8 cellular contexts compared by ENCODE assay signal in genomic region chr2:166384774-166385173, GRCh38. TPM values are rescaled to one million over a fixed set of nuclear protein-coding genes. Genes with fewer than 3 reads are reported as not detected.
DNase-seq lines count a peak whose midpoint lies in the region; ATAC-seq and TF ChIP-seq lines count a peak whose summit lies in the region.

No MANE protein-coding gene starts in this region.

- H3K4me1 ChIP-seq in SK-N-SH (ENCODE audit: control insufficient read depth in 1 of 2, insufficient read depth in 2 of 2, low read depth in 1 of 2, low read length in 1 of 2) (no peaks in the 10 kb centered on the region), transverse colon (no peaks in the 10 kb centered on the region)

- intact Hi-C loops in transverse colon (cut with DNase I; ENCODE audit: low total_unique reads) = no loop called here

- H3K79me2 ChIP-seq in SK-N-SH (ENCODE audit: insufficient read depth) = no peaks in the 10 kb centered on the region

- DNase-seq in SK-N-SH = peak; percentile 42
- peak; percentile 71 for DNase-seq in OCI-M1 (lab: John Stamatoyannopoulos, UW)
- DNase-seq in fibroblast of peridontal ligament (ENCODE audit: extremely low read depth) = peak; percentile 69
- no peak for DNase-seq in transverse colon
- DNase-seq in pons (ENCODE audit: low spot score) = no peak
- DNase-seq in stimulated activated CD4-positive, alpha-beta T cell treated with anti-CD3 and anti-CD28 coated beads, Interleukin-4, amount 100 ng/mL, for 24 hours = no peak

- H3K27me3 ChIP-seq in SK-N-SH (ENCODE audit: insufficient read depth) (no peaks in the 10 kb centered on the region), transverse colon (no peaks in the 10 kb centered on the region)

- POLR2A ChIA-PET in SK-N-SH (lab: Yijun Ruan, JAX) = no interaction called here

- no peak for TF ChIP-seq POLR2A in transverse colon (IDR thresholded peaks at IDR 0.05)

- H4K20me1 ChIP-seq in SK-N-SH (ENCODE audit: insufficient read depth) = no peaks in the 10 kb centered on the region

- H3K4me3 ChIP-seq in SK-N-SH (ENCODE audit: low read depth in 2 of 2, low read length in 1 of 2) (no peak overlapping the region), transverse colon (no peak overlapping the region)

- peak overlapping the region; percentile 83; the same call in 1 of the 2 replicates for H2AFZ ChIP-seq in SK-N-SH (ENCODE audit: low read depth)

- no peak overlapping the region for H3K9ac ChIP-seq in SK-N-SH

- WGBS in SK-N-SH (ENCODE audit: low lambda C conversion rate) = 62% methylated on average over 8 of the region's 8 CpGs
- 34 to 57% methylated on average over 4 to 8 of the region's 8 CpGs for WGBS in transverse colon (ENCODE audit: low coverage in 1 of 2), 2 donors

- in situ Hi-C loops in transverse colon (cut with MboI; ENCODE audit: low pct_ligation_motif_present in 1 of 4, low pct_unique_long_range_greater_than_20kb in 1 of 4, low sequenced_read_pairs in 3 of 4) = no loop called here

- CTCF ChIA-PET in SK-N-SH (lab: Yijun Ruan, JAX) = interaction anchor here (0.7 to 4.0 kb wide), 16 partner anchors 9 to 207 kb away, joined by 3 to 28 read pairs (median 4); partner anchors contain the start of gene SCN9A

- H3F3A ChIP-seq in SK-N-SH (replicated peaks; ENCODE audit: insufficient read depth) = no peaks in the 10 kb centered on the region

- TF ChIP-seq EP300 in SK-N-SH (IDR thresholded peaks at IDR 0.05; ENCODE audit: borderline replicate concordance in 1 of 2, low read depth in 1 of 2, low read length in 1 of 2) = no peak
- no peak for TF ChIP-seq EP300 in transverse colon (IDR thresholded peaks at IDR 0.05; ENCODE audit: low read depth)

- TF ChIP-seq RAD21 in SK-N-SH (IDR thresholded peaks at IDR 0.05; ENCODE audit: low read length) = peak; percentile 45; the same call in 1 of the 2 replicates

- H3K27ac ChIP-seq in SK-N-SH (ENCODE audit: low read depth in 2 of 2, low read length in 1 of 2) (no peak overlapping the region), transverse colon (no peak overlapping the region)

- H3K4me2 ChIP-seq in SK-N-SH = no peak overlapping the region

- H3K9me3 ChIP-seq in SK-N-SH (no peaks in the 10 kb centered on the region; the same call in 1 of the 2 replicates), transverse colon (no peaks in the 10 kb centered on the region)

- no peaks in the 10 kb centered on the region for H3K36me3 ChIP-seq in SK-N-SH (replicated peaks in 1 of 2; ENCODE audit: control insufficient read depth in 1 of 2, insufficient read depth in 2 of 2, low read length in 1 of 2)
- no peaks in the 10 kb centered on the region for H3K36me3 ChIP-seq in transverse colon

- ATAC-seq in SK-N-SH treated with all-trans-retinoic acid at 6 μM for 48 hours = no peak
- no peak for ATAC-seq in GM19467 (IDR thresholded peaks at IDR 0.05; ENCODE audit: unreplicated experiment)

- H3K9me2 ChIP-seq in SK-N-SH = no peaks in the 10 kb centered on the region

- TF ChIP-seq CTCF in SK-N-SH (IDR thresholded peaks at IDR 0.05) (peak; percentile 70), transverse colon (IDR thresholded peaks at IDR 0.05) (peak; percentile 45 to 66 (median 55))

TF ChIP-seq in SK-N-SH, 30 proteins besides CTCF, POLR2A, EP300 and RAD21:
- TF ChIP-seq SMC3 (IDR thresholded peaks at IDR 0.05; ENCODE audit: low read depth, low read length) = peak; percentile 39
- TF ChIP-seq NFIC (IDR thresholded peaks at IDR 0.05; ENCODE audit: borderline replicate concordance) = peak; percentile 88
- TF ChIP-seq GABPA (IDR thresholded peaks at IDR 0.05; ENCODE audit: low read depth) = no peak

TF ChIP-seq in SK-N-SH treated with all-trans-retinoic acid at 6 μM for 48 hours, 23 proteins besides CTCF, POLR2A, EP300 and RAD21:
- no peak for TF ChIP-seq BACH2 (CRISPR knock-in tag; IDR thresholded peaks at IDR 0.05; ENCODE audit: borderline replicate concordance)
- no peak for TF ChIP-seq CREB5 (CRISPR knock-in tag; IDR thresholded peaks at IDR 0.05; ENCODE audit: low read depth)
- no peak for TF ChIP-seq ZFP30 (CRISPR knock-in tag; IDR thresholded peaks at IDR 0.05)
- TF ChIP-seq TCF4 (CRISPR knock-in tag; IDR thresholded peaks at IDR 0.05; ENCODE audit: borderline replicate concordance) = no peak
- no peak for TF ChIP-seq PATZ1 (CRISPR knock-in tag; IDR thresholded peaks at IDR 0.05; ENCODE audit: borderline replicate concordance)
- no peak for TF ChIP-seq PPARA (CRISPR knock-in tag; IDR thresholded peaks at IDR 0.05; ENCODE audit: borderline replicate concordance)
- TF ChIP-seq RARB (CRISPR knock-in tag; IDR thresholded peaks at IDR 0.05) = no peak
- no peak for TF ChIP-seq ZFP3 (CRISPR knock-in tag; IDR thresholded peaks at IDR 0.05)

RNA-seq across cellular contexts. Expression of gene SCN9A, which starts 9.0 kb away (rescaled TPM):
- 5.9 and 7.8 TPM in 2 replicates for polyA plus RNA-seq in SK-N-SH (2012; rRNA removed)
- 7.2 and 7.3 TPM in 2 replicates for polyA plus RNA-seq in SK-N-SH (2012; cell fraction: cytosol; rRNA removed)
- 6.0 and 12.7 TPM in 2 replicates for polyA plus RNA-seq in SK-N-SH (2012; cell fraction: nucleus; rRNA removed)
- total RNA-seq in transverse colon = 10 to 100 TPM; 13.1 to 35.8 (median 24.5) TPM

Comparison
In these comparisons a context has a peak if more than half of its experiments do, and no peak if none do; other contexts are left out.
1. DNase-seq: peak in SK-N-SH (single experiment), OCI-M1 (single experiment) and fibroblast of peridontal ligament (single experiment); none in transverse colon (single experiment), pons (single experiment) and stimulated activated CD4-positive, alpha-beta T cell treated with anti-CD3 and anti-CD28 coated beads, Interleukin-4, amount 100 ng/mL, for 24 hours (single experiment).